ENCODE assay signal across 16 cellular contexts in the genomic region with DNA sequence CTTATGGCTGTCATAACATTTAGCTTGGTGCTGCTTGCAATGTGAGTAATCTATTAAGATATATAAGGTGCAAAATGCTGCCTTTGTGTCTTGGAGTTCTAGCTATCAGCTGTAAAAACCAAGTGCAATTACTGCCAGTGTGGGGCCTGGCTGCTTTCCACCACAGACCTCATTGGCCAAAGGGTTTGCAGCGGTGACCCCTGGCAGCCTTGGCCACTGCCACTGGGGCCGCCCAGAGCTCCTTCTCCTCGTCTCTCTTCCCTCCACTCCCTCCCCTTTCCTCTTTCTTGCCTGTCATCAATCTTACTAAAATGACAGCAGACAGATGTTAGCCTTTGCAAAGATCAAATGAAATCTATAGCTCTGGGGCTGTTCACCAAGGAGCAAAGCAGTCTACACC.
DNase-seq lines count a peak whose midpoint lies in the region; ATAC-seq and TF ChIP-seq lines count a peak whose summit lies in the region.
"Had no signal": no experiment of that assay in that cellular context is flagged by ENCODE, and none has a peak within 500 bp of the region (broad histone marks: within the 10 kb centered on the region; RNA-seq: fewer than 3 reads in every experiment).

No MANE protein-coding gene starts in this region.

- no peak for ATAC-seq in GM19463 (IDR thresholded peaks at IDR 0.05; ENCODE audit: unreplicated experiment)
- ATAC-seq: HepG2, T-cell had no signal

- TF ChIP-seq CTCF in brain (conservative IDR thresholded peaks at IDR 0.05) (no peak), nephron (IDR thresholded peaks at IDR 0.05; ENCODE audit: unreplicated experiment in 3 of 3) (no peak)

- H3K36me3 Mint-ChIP-seq in brain (no peaks in the 10 kb centered on the region), nephron (ENCODE audit: low read depth) (no peaks in the 10 kb centered on the region)
- H3K36me3 Mint-ChIP-seq: CD8-positive, alpha-beta memory T cell; T-cell had no signal

- H3K27ac Mint-ChIP-seq in brain (peak overlapping the region in 3 of 5 experiments; percentile 8 to 77 (median 53)), nephron (peak overlapping the region; percentile 60 to 90 (median 82))
- H3K27ac Mint-ChIP-seq: CD8-positive, alpha-beta memory T cell; T-cell had no signal

- H3K9me3 Mint-ChIP-seq in brain (peaks cover 0 to 4% (median 0%) of the 10 kb centered on the region in 5 experiments), nephron (no peaks in the 10 kb centered on the region)
- H3K9me3 Mint-ChIP-seq: T-cell had no signal

- DNase-seq in NCI-H1694 (lab: John Stamatoyannopoulos, UW) (peak; percentile 24), NCI-H2171 treated with DMSO at 0.1 percent for 48 hours (lab: John Stamatoyannopoulos, UW) (peak; percentile 79), germinal center (ENCODE audit: low spot score) (no peak)
- no peak for DNase-seq in activated naive CD4-positive, alpha-beta T cell treated with anti-CD3 and anti-CD28 coated beads, Interleukin-2, amount 50 U/mL, for 16 hours
- DNase-seq: ACHN; C1 segment of cervical spinal cord; CD8-positive, alpha-beta memory T cell; DMS79 treated with DMSO at 0.1 percent for 48 hours; KG1; NCI-H2029; Right ventricle myocardium superior; T-cell had no signal

- H3K4me1 Mint-ChIP-seq in brain (peaks cover 42% of the 10 kb centered on the region), nephron (peaks cover 56% of the 10 kb centered on the region)
- H3K4me1 Mint-ChIP-seq: CD8-positive, alpha-beta memory T cell; T-cell had no signal

- peak overlapping the region in 1 of 5 experiments; percentile 35 for H3K4me3 Mint-ChIP-seq in brain
- H3K4me3 Mint-ChIP-seq in nephron, result peak overlapping the region in 2 of 3 experiments; percentile 21 to 22
- H3K4me3 Mint-ChIP-seq: CD8-positive, alpha-beta memory T cell; T-cell had no signal

- H3K27me3 Mint-ChIP-seq in brain, result no peaks in the 10 kb centered on the region
- no peaks in the 10 kb centered on the region for H3K27me3 Mint-ChIP-seq in nephron (ENCODE audit: low read depth)
- H3K27me3 Mint-ChIP-seq: T-cell had no signal

Comparison
In these comparisons a context has a peak if more than half of its experiments do, and no peak if none do; other contexts are left out.
1. DNase-seq: peak in NCI-H1694 (single experiment) and NCI-H2171 treated with DMSO at 0.1 percent for 48 hours (single experiment); none in germinal center (single experiment) and activated naive CD4-positive, alpha-beta T cell treated with anti-CD3 and anti-CD28 coated beads, Interleukin-2, amount 50 U/mL, for 16 hours (single experiment).